Comparison of ENCODE assay signal across 16 cellular contexts in genomic region chr18:10297079-10297478, GRCh38.
"Had no signal": no experiment of that assay in that cellular context is flagged by ENCODE, and none has a peak within 500 bp of the region (broad histone marks: within the 10 kb centered on the region; RNA-seq: fewer than 3 reads in every experiment).

No MANE protein-coding gene starts in this region.

- H3K4me3 ChIP-seq: esophagus muscularis mucosa, spleen, transverse colon, uterus had no signal

- ATAC-seq: activated CD4-positive, alpha-beta T cell treated with anti-CD3 and anti-CD28 coated beads for 36 hours; naive thymus-derived CD8-positive, alpha-beta T cell had no signal

- H3K36me3 Mint-ChIP-seq: activated naive CD8-positive, alpha-beta T cell; naive thymus-derived CD8-positive, alpha-beta T cell had no signal

- H3K9me3 Mint-ChIP-seq: naive thymus-derived CD8-positive, alpha-beta T cell had no signal

- H3K27ac ChIP-seq: esophagus muscularis mucosa, spleen, transverse colon, uterus had no signal

- H3K36me3 ChIP-seq: esophagus muscularis mucosa, spleen, transverse colon, uterus had no signal

- H3K27me3 ChIP-seq: esophagus muscularis mucosa, spleen, transverse colon, uterus had no signal

- H3K4me1 ChIP-seq: transverse colon, uterus had no signal

- H3K4me3 Mint-ChIP-seq: activated CD4-positive, alpha-beta T cell treated with anti-CD3 and anti-CD28 coated beads for 36 hours; activated naive CD8-positive, alpha-beta T cell; naive thymus-derived CD8-positive, alpha-beta T cell had no signal

- DNase-seq: activated CD4-positive, alpha-beta T cell treated with anti-CD3 and anti-CD28 coated beads for 36 hours; activated CD4-positive, alpha-beta T cell treated with anti-CD3 and anti-CD28 coated beads, Interleukin-2, amount 50 U/mL, for 48 hours; activated T-cell treated with anti-CD3 and anti-CD28 coated beads for 4 hours; cerebellar nuclear complex; cortex of kidney; effector CD4-positive, alpha-beta T cell; mesendoderm; naive thymus-derived CD8-positive, alpha-beta T cell; spleen; stimulated activated CD4-positive, alpha-beta T cell treated with anti-CD3 and anti-CD28 coated beads, Interleukin-4, amount 100 ng/mL, for 4 hours; stimulated activated naive CD4-positive, alpha-beta T cell; substantia nigra; transverse colon; uterus had no signal

- H3K4me1 Mint-ChIP-seq: activated CD4-positive, alpha-beta T cell treated with anti-CD3 and anti-CD28 coated beads for 36 hours had no signal

- H3K27ac Mint-ChIP-seq: activated CD4-positive, alpha-beta T cell treated with anti-CD3 and anti-CD28 coated beads for 36 hours; activated naive CD8-positive, alpha-beta T cell; naive thymus-derived CD8-positive, alpha-beta T cell had no signal

- H3K9me3 ChIP-seq: esophagus muscularis mucosa, spleen, transverse colon, uterus had no signal
